In the genomic region with DNA sequence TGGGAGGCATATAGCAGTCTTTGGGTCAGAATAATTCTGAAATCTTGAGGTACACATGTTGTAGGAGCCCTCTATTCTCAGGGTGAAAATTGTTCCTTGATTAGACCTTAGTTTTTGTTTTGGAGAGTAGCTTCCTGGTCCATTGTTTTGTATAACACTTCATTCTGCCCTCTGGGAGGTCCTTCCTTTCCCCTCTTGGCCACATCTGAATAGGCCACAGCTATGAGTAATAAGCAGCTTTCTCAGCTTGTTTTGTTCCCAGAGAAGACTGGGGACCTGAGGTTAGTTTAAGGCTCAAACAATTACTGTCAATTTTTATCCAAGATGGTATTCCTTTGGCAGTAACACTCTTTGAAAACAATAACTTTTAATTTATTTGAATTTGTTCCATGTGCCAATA, we compare ENCODE assay signal across 19 cellular contexts.
DNase-seq lines count a peak whose midpoint lies in the region; ATAC-seq, FAIRE-seq and TF ChIP-seq lines count a peak whose summit lies in the region.
"Had no signal": no experiment of that assay in that cellular context is flagged by ENCODE, and none has a peak within 500 bp of the region (broad histone marks: within the 10 kb centered on the region; RNA-seq: fewer than 3 reads in every experiment).

No MANE protein-coding gene starts in this region.

- RAD21 ChIA-PET in GM12878 (lab: Charles Lee; ENCODE audit: unreplicated experiment) = interaction anchor here (0.7 to 3.3 kb wide), 5 partner anchors 20 to 174 kb away, joined by 3 to 14 read pairs (median 5); partner anchors contain the start of gene NOL4

- no peaks in the 10 kb centered on the region for H4K20me1 ChIP-seq in GM12878 (ENCODE audit: control insufficient read depth, insufficient read depth)
- H4K20me1 ChIP-seq: BLaER1 treated with 17β-estradiol and CSF1 and Interleukin-3, amounts not matched to agents 10 nM and 100 nM had no signal

- no peaks in the 10 kb centered on the region for H3K27me3 ChIP-seq in GM12878 (replicated peaks in 1 of 2; ENCODE audit: control insufficient read depth in 2 of 2, insufficient read depth in 2 of 2, low read length in 1 of 2)
- H3K27me3 ChIP-seq: BLaER1 treated with 17β-estradiol and CSF1 and Interleukin-3, amounts not matched to agents 10 nM and 100 nM had no signal

- H3K4me1 Mint-ChIP-seq in activated CD4-positive, alpha-beta T cell treated with anti-CD3 and anti-CD28 coated beads, Interleukin-2, amount 10 ng/mL, durations not matched to agents 7 days and 5 days = no peaks in the 10 kb centered on the region

- H3K79me2 ChIP-seq in GM12878 (ENCODE audit: control insufficient read depth, insufficient read depth, low read length) = no peaks in the 10 kb centered on the region

- intact Hi-C loops in GM12878 (cut with micrococcal nuclease; ENCODE audit: unreplicated experiment) = no loop called here

- BruUV-seq in GM12878 (replicated peaks; lab: Mats Ljungman, UMichigan) = no TSS peak

- in situ Hi-C loops in GM12878 (cut with MboI) = no loop called here

- no peak for TF ChIP-seq POLR2A in GM12878 (IDR thresholded peaks at IDR 0.05; ENCODE audit: low read depth, low read length)

- no peak overlapping the region for H3K27ac ChIP-seq in GM12878 (ENCODE audit: control insufficient read depth, insufficient read depth)
- H3K27ac ChIP-seq: BLaER1 treated with 17β-estradiol and CSF1 and Interleukin-3, amounts not matched to agents 10 nM and 100 nM; GM23248 had no signal

- POLR2A ChIA-PET in GM12878 (lab: Charles Lee) = interaction anchor here (0.9 kb wide), 1 partner anchor 73 kb away, joined by 4 read pairs; the partner anchor contains the start of gene NOL4
- POLR2A ChIA-PET in activated CD4-positive, alpha-beta T cell treated with anti-CD3 and anti-CD28 coated beads, Interleukin-2, amount 10 ng/mL, durations not matched to agents 7 days and 5 days (lab: Charles Lee) = no interaction called here

- peaks cover 6% of the 10 kb centered on the region for H3K9me3 Mint-ChIP-seq in activated CD4-positive, alpha-beta T cell treated with anti-CD3 and anti-CD28 coated beads, Interleukin-2, amount 10 ng/mL, durations not matched to agents 7 days and 5 days

- CTCF ChIA-PET in GM12878 (lab: Yijun Ruan, JAX) = interaction anchor here (0.6 to 3.8 kb wide), 5 partner anchors 11 to 457 kb away, joined by 3 to 18 read pairs (median 3); no protein-coding TSS in a partner anchor
- CTCF ChIA-PET in activated CD4-positive, alpha-beta T cell treated with anti-CD3 and anti-CD28 coated beads, Interleukin-2, amount 10 ng/mL, durations not matched to agents 7 days and 5 days (lab: Charles Lee) = no interaction called here

- no peak overlapping the region for H3K9ac ChIP-seq in GM12878 (ENCODE audit: control insufficient read depth, insufficient read depth, low read length)
- H3K9ac ChIP-seq: BLaER1 treated with 17β-estradiol and CSF1 and Interleukin-3, amounts not matched to agents 10 nM and 100 nM; GM23248 had no signal

- ATAC-seq in GM12878 (peak; percentile 18; the same call in 1 of the 3 replicates), HG02973 (IDR thresholded peaks at IDR 0.05; ENCODE audit: unreplicated experiment) (no peak)

- no peaks in the 10 kb centered on the region for H3K4me1 ChIP-seq in GM12878 (ENCODE audit: control insufficient read depth, insufficient read depth, low read length)
- H3K4me1 ChIP-seq: BLaER1 treated with 17β-estradiol and CSF1 and Interleukin-3, amounts not matched to agents 10 nM and 100 nM had no signal

- no peak overlapping the region for H2AFZ ChIP-seq in GM12878 (ENCODE audit: control insufficient read depth, low read depth, low read length)
- H2AFZ ChIP-seq: GM23248 had no signal

- H3K27me3 Mint-ChIP-seq in activated CD4-positive, alpha-beta T cell treated with anti-CD3 and anti-CD28 coated beads, Interleukin-2, amount 10 ng/mL, durations not matched to agents 7 days and 5 days = no peaks in the 10 kb centered on the region
- H3K27me3 Mint-ChIP-seq: CD4-positive, alpha-beta T cell had no signal

- TF ChIP-seq RAD21 in GM12878 (IDR thresholded peaks at IDR 0.05; ENCODE audit: insufficient read depth, low read depth, low read length) = no peak

- no peak overlapping the region for H3K4me2 ChIP-seq in GM12878 (ENCODE audit: control insufficient read depth, insufficient read depth)
- H3K4me2 ChIP-seq: BLaER1 treated with 17β-estradiol and CSF1 and Interleukin-3, amounts not matched to agents 10 nM and 100 nM had no signal

- no peaks in the 10 kb centered on the region for H3K36me3 ChIP-seq in GM12878 (ENCODE audit: control insufficient read depth in 2 of 2, insufficient read depth in 2 of 2, low read length in 1 of 2)
- H3K36me3 ChIP-seq: BLaER1 treated with 17β-estradiol and CSF1 and Interleukin-3, amounts not matched to agents 10 nM and 100 nM had no signal

- DNase-seq in Daoy (ENCODE audit: low read depth) = peak; percentile 9
- DNase-seq in NCI-H69 (lab: John Stamatoyannopoulos, UW) = peak; percentile 55
- DNase-seq in GM12878 (ENCODE audit: low read depth, low spot score) = no peak
- peak; percentile 12 for DNase-seq in iPS-NIHi7 (ENCODE audit: extremely low spot score)
- DNase-seq in CD1c-positive myeloid dendritic cell (ENCODE audit: extremely low spot score) = no peak
- no peak for DNase-seq in stimulated activated CD4-positive, alpha-beta T cell treated with anti-CD3 and anti-CD28 coated beads, Interleukin-4, amount 100 ng/mL, for 24 hours
- DNase-seq in activated CD4-positive, alpha-beta T cell treated with anti-CD3 and anti-CD28 coated beads, Interleukin-2, amount 10 ng/mL, durations not matched to agents 7 days and 5 days = no peak
- DNase-seq: ACHN; Calu3; CD4-positive, alpha-beta T cell; DMS153; DMS79 treated with DMSO at 0.1 percent for 48 hours; GDM1; GM23248; H9 had no signal

- no peak for FAIRE-seq in GM12878 (lab: Jason Lieb, UNC)
- FAIRE-seq: GM18507, HTR-8/SVneo had no signal

- TF ChIP-seq EP300 in GM12878 (IDR thresholded peaks at IDR 0.05; ENCODE audit: borderline replicate concordance in 1 of 2, control insufficient read depth in 1 of 2, low read depth in 2 of 2, low read length in 2 of 2) = no peak

- no peaks in the 10 kb centered on the region for H3K36me3 Mint-ChIP-seq in activated CD4-positive, alpha-beta T cell treated with anti-CD3 and anti-CD28 coated beads, Interleukin-2, amount 10 ng/mL, durations not matched to agents 7 days and 5 days (ENCODE audit: low read depth)

- SMC1A ChIA-PET in GM12878 (lab: Charles Lee; ENCODE audit: uncharacterized antibody, unreplicated experiment) = interaction anchor here (1.2 to 1.9 kb wide), 8 partner anchors 11 to 73 kb away, joined by 3 to 7 read pairs (median 6); partner anchors contain the start of gene NOL4

- no peak overlapping the region for H3K4me3 ChIP-seq in GM12878
- H3K4me3 ChIP-seq: BLaER1 treated with 17β-estradiol and CSF1 and Interleukin-3, amounts not matched to agents 10 nM and 100 nM; GM23248 had no signal

- no peaks in the 10 kb centered on the region; the same call in 2 of the 3 replicates for H3K9me3 ChIP-seq in GM12878 (replicated peaks; ENCODE audit: control insufficient read depth, insufficient read depth, low read length)

- TF ChIP-seq CTCF in GM12878 (IDR thresholded peaks at IDR 0.05 in 2 of 3, conservative IDR thresholded peaks at IDR 0.05 in 1 of 3; ENCODE audit: control insufficient read depth in 2 of 3, extremely low read depth in 1 of 3, insufficient read depth in 1 of 3, low read depth in 3 of 3, low read length in 3 of 3) = no peak

- no peak overlapping the region for H3K27ac Mint-ChIP-seq in activated CD4-positive, alpha-beta T cell treated with anti-CD3 and anti-CD28 coated beads, Interleukin-2, amount 10 ng/mL, durations not matched to agents 7 days and 5 days
- H3K27ac Mint-ChIP-seq: CD4-positive, alpha-beta T cell had no signal

- H3K4me3 Mint-ChIP-seq in activated CD4-positive, alpha-beta T cell treated with anti-CD3 and anti-CD28 coated beads, Interleukin-2, amount 10 ng/mL, durations not matched to agents 7 days and 5 days = no peak overlapping the region
- H3K4me3 Mint-ChIP-seq: CD4-positive, alpha-beta T cell; H9 had no signal

TF ChIP-seq in GM12878, 131 proteins besides CTCF, POLR2A, EP300 and RAD21:
- TF ChIP-seq CREB1 (IDR thresholded peaks at IDR 0.05; ENCODE audit: low read depth) (no peak), RUNX3 (IDR thresholded peaks at IDR 0.05; ENCODE audit: low read length) (peak; percentile 59; the same call in 1 of the 2 replicates)
- TF ChIP-seq, protein P1, sequence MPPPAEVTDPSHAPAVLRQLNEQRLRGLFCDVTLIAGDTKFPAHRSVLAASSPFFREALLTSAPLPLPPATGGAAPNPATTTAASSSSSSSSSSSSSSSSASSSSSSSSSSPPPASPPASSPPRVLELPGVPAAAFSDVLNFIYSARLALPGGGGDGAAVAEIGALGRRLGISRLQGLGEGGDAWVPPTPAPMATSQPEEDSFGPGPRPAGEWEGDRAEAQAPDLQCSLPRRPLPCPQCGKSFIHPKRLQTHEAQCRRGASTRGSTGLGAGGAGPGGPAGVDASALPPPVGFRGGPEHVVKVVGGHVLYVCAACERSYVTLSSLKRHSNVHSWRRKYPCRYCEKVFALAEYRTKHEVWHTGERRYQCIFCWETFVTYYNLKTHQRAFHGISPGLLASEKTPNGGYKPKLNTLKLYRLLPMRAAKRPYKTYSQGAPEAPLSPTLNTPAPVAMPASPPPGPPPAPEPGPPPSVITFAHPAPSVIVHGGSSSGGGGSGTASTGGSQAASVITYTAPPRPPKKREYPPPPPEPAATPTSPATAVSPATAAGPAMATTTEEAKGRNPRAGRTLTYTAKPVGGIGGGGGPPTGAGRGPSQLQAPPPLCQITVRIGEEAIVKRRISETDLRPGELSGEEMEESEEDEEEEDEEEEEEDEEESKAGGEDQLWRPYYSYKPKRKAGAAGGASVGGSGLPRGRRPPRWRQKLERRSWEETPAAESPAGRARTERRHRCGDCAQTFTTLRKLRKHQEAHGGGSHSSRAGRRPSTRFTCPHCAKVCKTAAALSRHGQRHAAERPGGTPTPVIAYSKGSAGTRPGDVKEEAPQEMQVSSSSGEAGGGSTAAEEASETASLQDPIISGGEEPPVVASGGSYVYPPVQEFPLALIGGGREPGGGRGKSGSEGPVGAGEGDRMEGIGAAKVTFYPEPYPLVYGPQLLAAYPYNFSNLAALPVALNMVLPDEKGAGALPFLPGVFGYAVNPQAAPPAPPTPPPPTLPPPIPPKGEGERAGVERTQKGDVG (CRISPR knock-in tag; IDR thresholded peaks at IDR 0.05) = no peak

Comparison
In these comparisons a context has a peak if more than half of its experiments do, and no peak if none do; other contexts are left out.
1. DNase-seq: peak in Daoy (single experiment), NCI-H69 (single experiment) and iPS-NIHi7 (single experiment); none in GM12878 (single experiment), CD1c-positive myeloid dendritic cell (single experiment), stimulated activated CD4-positive, alpha-beta T cell treated with anti-CD3 and anti-CD28 coated beads, Interleukin-4, amount 100 ng/mL, for 24 hours (single experiment) and activated CD4-positive, alpha-beta T cell treated with anti-CD3 and anti-CD28 coated beads, Interleukin-2, amount 10 ng/mL, durations not matched to agents 7 days and 5 days (single experiment).